1 cellular context compared by ENCODE assay signal in genomic region chr11:43486141-43486540, GRCh38.
TF ChIP-seq lines count a peak whose summit lies in the region.

No MANE protein-coding gene starts in this region.

TF ChIP-seq in WTC11, 78 proteins besides CTCF, POLR2A, EP300 and RAD21 (continued from another document):
- no peak for TF ChIP-seq ZNF281 (CRISPR knock-in tag; IDR thresholded peaks at IDR 0.05)
- TF ChIP-seq RORB (CRISPR knock-in tag; IDR thresholded peaks at IDR 0.05) = no peak
- no peak for TF ChIP-seq ZNF425 (CRISPR knock-in tag; conservative IDR thresholded peaks at IDR 0.05)
- no peak for TF ChIP-seq CREB1 (CRISPR knock-in tag; IDR thresholded peaks at IDR 0.05)
- TF ChIP-seq FOXK1 (CRISPR knock-in tag; IDR thresholded peaks at IDR 0.05) = no peak
- no peak for TF ChIP-seq NFATC4 (CRISPR knock-in tag; IDR thresholded peaks at IDR 0.05)
